ENCODE assay signal across 25 cellular contexts in the genomic region with DNA sequence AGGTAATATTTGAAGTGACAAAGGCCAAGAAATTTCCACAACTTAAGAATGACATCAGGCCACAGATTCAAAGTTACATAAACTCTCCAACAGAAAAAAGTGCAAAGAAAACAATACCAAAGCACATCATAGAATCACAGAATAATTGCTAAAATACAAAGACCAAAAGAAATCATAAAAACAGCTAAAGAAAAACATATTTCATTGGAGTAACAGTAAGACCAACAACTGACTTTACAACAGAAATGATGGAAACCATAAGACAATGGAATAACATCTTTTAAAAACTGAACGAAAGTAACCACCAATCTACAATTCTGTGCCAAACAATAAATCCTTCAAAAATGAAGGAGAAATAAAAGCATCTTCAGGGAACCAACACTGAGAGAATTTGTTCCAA. TPM values are rescaled to one million over a fixed set of nuclear protein-coding genes. Genes with fewer than 3 reads are reported as not detected.
DNase-seq lines count a peak whose midpoint lies in the region; FAIRE-seq and TF ChIP-seq lines count a peak whose summit lies in the region.
"Had no signal": no experiment of that assay in that cellular context is flagged by ENCODE, and none has a peak within 500 bp of the region (broad histone marks: within the 10 kb centered on the region; RNA-seq: fewer than 3 reads in every experiment).

No MANE protein-coding gene starts in this region.

- no peak overlapping the region for H3K4me2 ChIP-seq in endothelial cell of umbilical vein (ENCODE audit: insufficient read depth, low read length)
- H3K4me2 ChIP-seq: BLaER1 treated with 17β-estradiol and CSF1 and Interleukin-3, amounts not matched to agents 10 nM and 100 nM had no signal

- H3K9me3 ChIP-seq in SK-N-MC (ENCODE audit: low read depth, low read length) (peaks cover 29% of the 10 kb centered on the region; the same call in 1 of the 2 replicates), endothelial cell of umbilical vein (replicated peaks; ENCODE audit: control insufficient read depth, insufficient read depth, low read length) (peaks cover 4% of the 10 kb centered on the region)
- H3K9me3 ChIP-seq: testis had no signal

- H3K4me1 ChIP-seq in endothelial cell of umbilical vein (ENCODE audit: control insufficient read depth, extremely low read depth, insufficient read depth, low read length), result peaks cover 6% of the 10 kb centered on the region
- H3K4me1 ChIP-seq: BLaER1 treated with 17β-estradiol and CSF1 and Interleukin-3, amounts not matched to agents 10 nM and 100 nM; Caco-2; testis had no signal

- FAIRE-seq in GM18507 (lab: Jason Lieb, UNC) (peak; percentile 5), endothelial cell of umbilical vein (lab: Jason Lieb, UNC) (no peak)

- dilution Hi-C loops in endothelial cell of umbilical vein (cut with MboI; ENCODE audit: extremely low pct_ligation_motif_present, low sequenced_read_pairs), result no loop called here

- H3K9me1 ChIP-seq in endothelial cell of umbilical vein (replicated peaks; ENCODE audit: control insufficient read depth, extremely low read depth, insufficient read depth, low read length), result no peaks in the 10 kb centered on the region

- CTCF ChIA-PET in endothelial cell of umbilical vein (lab: Charles Lee), result no interaction called here

- no peaks in the 10 kb centered on the region for H4K20me1 ChIP-seq in endothelial cell of umbilical vein (replicated peaks; ENCODE audit: control insufficient read depth, extremely low read depth, insufficient read depth, low read length)
- H4K20me1 ChIP-seq: BLaER1 treated with 17β-estradiol and CSF1 and Interleukin-3, amounts not matched to agents 10 nM and 100 nM had no signal

- no peak overlapping the region for H3K4me3 Mint-ChIP-seq in activated CD4-positive, alpha-beta T cell treated with anti-CD3 and anti-CD28 coated beads, Interleukin-2, amount 10 ng/mL, durations not matched to agents 24 days and 14 days
- H3K4me3 Mint-ChIP-seq: activated CD4-positive, alpha-beta T cell treated with anti-CD3 and anti-CD28 coated beads, Interleukin-2, amount 10 ng/mL, durations not matched to agents 7 days and 5 days; activated naive CD4-positive, alpha-beta T cell treated with anti-CD3 and anti-CD28 coated beads, Interleukin-2, amount 50 U/mL, for 24 hours; naive thymus-derived CD8-positive, alpha-beta T cell; stimulated activated memory B cell treated with anti-CD40 and anti-IgM and Interleukin-4, amounts not matched to agents 10 μg/mL and 1 μg/mL and 100 μg/mL, for 72 hours; T-helper 17 cell had no signal

- DNase-seq in A172 (ENCODE audit: low spot score) (peak; percentile 13), GM18507 (ENCODE audit: extremely low spot score, insufficient read length, low read depth) (no peak), SK-N-MC (ENCODE audit: low read depth, low spot score) (no peak), endothelial cell of umbilical vein (ENCODE audit: low read depth, low spot score) (peak; percentile 10), anterior cingulate cortex (lab: John Stamatoyannopoulos, UW) (no peak), HuH-7 (ENCODE audit: low spot score) (no peak), NCI-H2196 (lab: John Stamatoyannopoulos, UW; ENCODE audit: unreplicated experiment) (no peak)
- no peak for DNase-seq in activated CD4-positive, alpha-beta T cell treated with anti-CD3 and anti-CD28 coated beads, Interleukin-2, amount 10 ng/mL, durations not matched to agents 24 days and 14 days
- DNase-seq: activated CD4-positive, alpha-beta T cell treated with anti-CD3 and anti-CD28 coated beads, Interleukin-2, amount 10 ng/mL, durations not matched to agents 7 days and 5 days; Caco-2; central memory CD4-positive, alpha-beta T cell; dorsolateral prefrontal cortex; foreskin melanocyte; left colon; naive thymus-derived CD8-positive, alpha-beta T cell; NCI-H1436; NCI-H526 treated with DMSO at 0.1 percent for 48 hours; T-helper 17 cell; testis had no signal

- H3K36me3 ChIP-seq in SK-N-MC (ENCODE audit: insufficient read depth, low read length), result peaks cover 75% of the 10 kb centered on the region
- peaks cover 3 to 8% of the 10 kb centered on the region in 2 experiments for H3K36me3 ChIP-seq in endothelial cell of umbilical vein (ENCODE audit: control insufficient read depth in 2 of 2, extremely low read depth in 1 of 2, insufficient read depth in 2 of 2, low read length in 2 of 2)

- BruUV-seq in endothelial cell of umbilical vein (replicated peaks; lab: Mats Ljungman, UMichigan), result no TSS peak

- no peak overlapping the region for H3K27ac ChIP-seq in SK-N-MC
- H3K27ac ChIP-seq in endothelial cell of umbilical vein (ENCODE audit: insufficient read depth, low read depth, low read length), result no peak overlapping the region
- H3K27ac ChIP-seq: ascending aorta; BLaER1 treated with 17β-estradiol and CSF1 and Interleukin-3, amounts not matched to agents 10 nM and 100 nM; dorsolateral prefrontal cortex; RWPE1; testis; VCaP had no signal

- no peaks in the 10 kb centered on the region for H3K27me3 Mint-ChIP-seq in activated CD4-positive, alpha-beta T cell treated with anti-CD3 and anti-CD28 coated beads, Interleukin-2, amount 10 ng/mL, durations not matched to agents 24 days and 14 days
- H3K27me3 Mint-ChIP-seq: activated CD4-positive, alpha-beta T cell treated with anti-CD3 and anti-CD28 coated beads, Interleukin-2, amount 10 ng/mL, durations not matched to agents 7 days and 5 days; activated naive CD4-positive, alpha-beta T cell treated with anti-CD3 and anti-CD28 coated beads, Interleukin-2, amount 50 U/mL, for 24 hours; naive thymus-derived CD8-positive, alpha-beta T cell; stimulated activated memory B cell treated with anti-CD40 and anti-IgM and Interleukin-4, amounts not matched to agents 10 μg/mL and 1 μg/mL and 100 μg/mL, for 72 hours; T-helper 17 cell had no signal

- peaks cover 34% of the 10 kb centered on the region for H3K36me3 Mint-ChIP-seq in activated CD4-positive, alpha-beta T cell treated with anti-CD3 and anti-CD28 coated beads, Interleukin-2, amount 10 ng/mL, durations not matched to agents 24 days and 14 days (ENCODE audit: low read depth)

- H3K9ac ChIP-seq in SK-N-MC (ENCODE audit: insufficient read length) (no peak overlapping the region), endothelial cell of umbilical vein (replicated peaks; ENCODE audit: extremely low read depth, insufficient read depth, low read length) (no peak overlapping the region)
- H3K9ac ChIP-seq: BLaER1 treated with 17β-estradiol and CSF1 and Interleukin-3, amounts not matched to agents 10 nM and 100 nM had no signal

- H3K4me1 Mint-ChIP-seq in activated CD4-positive, alpha-beta T cell treated with anti-CD3 and anti-CD28 coated beads, Interleukin-2, amount 10 ng/mL, durations not matched to agents 24 days and 14 days, result no peaks in the 10 kb centered on the region
- H3K4me1 Mint-ChIP-seq: activated CD4-positive, alpha-beta T cell treated with anti-CD3 and anti-CD28 coated beads, Interleukin-2, amount 10 ng/mL, durations not matched to agents 7 days and 5 days; activated naive CD4-positive, alpha-beta T cell treated with anti-CD3 and anti-CD28 coated beads, Interleukin-2, amount 50 U/mL, for 24 hours; naive thymus-derived CD8-positive, alpha-beta T cell; stimulated activated memory B cell treated with anti-CD40 and anti-IgM and Interleukin-4, amounts not matched to agents 10 μg/mL and 1 μg/mL and 100 μg/mL, for 72 hours; T-helper 17 cell had no signal

- intact Hi-C loops in endothelial cell of umbilical vein (cut with micrococcal nuclease), result loop anchor here (5.0 to 10.0 kb wide), 3 partner anchors 37 to 1620 kb away; partner anchors contain the start of gene ZDHHC21
- intact Hi-C loops in activated CD4-positive, alpha-beta T cell treated with anti-CD3 and anti-CD28 coated beads, Interleukin-2, amount 10 ng/mL, durations not matched to agents 24 days and 14 days (cut with micrococcal nuclease), result loop anchor here (5.0 kb wide), 1 partner anchor 38 kb away; no protein-coding TSS in a partner anchor

- H3K79me2 ChIP-seq in endothelial cell of umbilical vein (ENCODE audit: control insufficient read depth, insufficient read depth, low read length), result peaks cover 12% of the 10 kb centered on the region

- H3K9me3 Mint-ChIP-seq in activated CD4-positive, alpha-beta T cell treated with anti-CD3 and anti-CD28 coated beads, Interleukin-2, amount 10 ng/mL, durations not matched to agents 24 days and 14 days, result no peaks in the 10 kb centered on the region

- POLR2A ChIA-PET in endothelial cell of umbilical vein (lab: Charles Lee), result no interaction called here

- TF ChIP-seq CTCF in endothelial cell of umbilical vein (IDR thresholded peaks at IDR 0.05; ENCODE audit: extremely low read depth in 1 of 2, insufficient read depth in 1 of 2, low read depth in 1 of 2, low read length in 2 of 2), result no peak

- peak overlapping the region; percentile 21; the same call in 1 of the 2 replicates for H3K4me3 ChIP-seq in SK-N-MC
- no peak overlapping the region for H3K4me3 ChIP-seq in endothelial cell of umbilical vein (replicated peaks in 1 of 3; ENCODE audit: insufficient read depth in 1 of 3, low read depth in 1 of 3, low read length in 3 of 3)
- H3K4me3 ChIP-seq: ascending aorta; BLaER1 treated with 17β-estradiol and CSF1 and Interleukin-3, amounts not matched to agents 10 nM and 100 nM; dorsolateral prefrontal cortex; testis had no signal

- H3K27me3 ChIP-seq in endothelial cell of umbilical vein (ENCODE audit: control insufficient read depth in 2 of 2, insufficient read depth in 2 of 2, low read length in 2 of 2), result no peaks in the 10 kb centered on the region
- H3K27me3 ChIP-seq: ascending aorta; BLaER1 treated with 17β-estradiol and CSF1 and Interleukin-3, amounts not matched to agents 10 nM and 100 nM; dorsolateral prefrontal cortex; testis had no signal

- no peak overlapping the region for H2AFZ ChIP-seq in endothelial cell of umbilical vein (ENCODE audit: low read depth, low read length)

- no peak for TF ChIP-seq POLR2A in endothelial cell of umbilical vein (IDR thresholded peaks at IDR 0.05; ENCODE audit: low read depth, low read length)

- H3K27ac Mint-ChIP-seq in activated CD4-positive, alpha-beta T cell treated with anti-CD3 and anti-CD28 coated beads, Interleukin-2, amount 10 ng/mL, durations not matched to agents 24 days and 14 days, result no peak overlapping the region
- H3K27ac Mint-ChIP-seq: activated CD4-positive, alpha-beta T cell treated with anti-CD3 and anti-CD28 coated beads, Interleukin-2, amount 10 ng/mL, durations not matched to agents 7 days and 5 days; activated naive CD4-positive, alpha-beta T cell treated with anti-CD3 and anti-CD28 coated beads, Interleukin-2, amount 50 U/mL, for 24 hours; naive thymus-derived CD8-positive, alpha-beta T cell; stimulated activated memory B cell treated with anti-CD40 and anti-IgM and Interleukin-4, amounts not matched to agents 10 μg/mL and 1 μg/mL and 100 μg/mL, for 72 hours; T-helper 17 cell had no signal

RNA-seq across cellular contexts. Expression of gene ZDHHC21, which starts 38.3 kb away (rescaled TPM):
- total RNA-seq in A172 (2014; rRNA removed; shearing (Covaris generic)), result 5.8 and 11.1 TPM in 2 replicates
- total RNA-seq in endothelial cell of umbilical vein, result 21.0 and 25.9 TPM in 2 replicates
- polyA plus RNA-seq in endothelial cell of umbilical vein, result 5.2 and 7.2 TPM in 2 replicates
- polyA plus RNA-seq in endothelial cell of umbilical vein (2011; cell fraction: cytosol; rRNA removed), result 4.1 and 4.7 TPM in 2 replicates
- polyA plus RNA-seq in endothelial cell of umbilical vein (2011; cell fraction: nucleus; rRNA removed), result 37.6 and 50.7 TPM in 2 replicates
- polyA plus RNA-seq in endothelial cell of umbilical vein (2012), result 12.7 and 17.6 TPM in 2 replicates
- 22.7 and 24.9 TPM in 2 replicates for polyA minus RNA-seq in endothelial cell of umbilical vein
- 0.10 TPM for polyA minus RNA-seq in endothelial cell of umbilical vein (2011; cell fraction: cytosol; rRNA and poly(A)+ RNA removed)
- polyA minus RNA-seq in endothelial cell of umbilical vein (2011; cell fraction: nucleus; rRNA and poly(A)+ RNA removed), result 77.7 and 115 TPM in 2 replicates
- total RNA-seq in activated CD4-positive, alpha-beta T cell treated with anti-CD3 and anti-CD28 coated beads, Interleukin-2, amount 10 ng/mL, durations not matched to agents 24 days and 14 days, result 11.2 and 11.6 TPM in 2 replicates

Comparison
In these comparisons a context has a peak if more than half of its experiments do, and no peak if none do; other contexts are left out.
1. DNase-seq: peak in A172 (single experiment) and endothelial cell of umbilical vein (single experiment); none in GM18507 (single experiment), SK-N-MC (single experiment), anterior cingulate cortex (0 of 58), HuH-7 (single experiment), NCI-H2196 (single experiment) and activated CD4-positive, alpha-beta T cell treated with anti-CD3 and anti-CD28 coated beads, Interleukin-2, amount 10 ng/mL, durations not matched to agents 24 days and 14 days (single experiment).